Comparison of ENCODE assay signal across 35 cellular contexts in the genomic region with DNA sequence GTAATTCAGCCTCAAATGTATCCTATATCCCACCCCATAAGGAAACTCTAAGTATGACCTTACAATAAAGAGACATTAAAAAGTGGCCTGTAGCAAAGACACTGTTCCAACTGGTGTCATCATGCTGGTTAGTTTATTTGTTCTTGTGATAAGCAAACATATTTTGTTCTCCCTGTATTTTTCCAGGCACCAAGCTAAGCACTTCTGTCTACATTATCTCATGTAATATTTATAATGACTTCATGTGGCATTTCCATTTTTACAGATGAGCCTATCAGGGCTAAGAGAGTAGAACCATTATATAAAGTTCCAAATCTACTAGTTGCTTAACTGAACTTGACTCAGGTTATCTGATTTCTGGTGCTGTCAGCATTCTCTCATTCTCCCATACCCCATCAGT.
"Had no signal": no experiment of that assay in that cellular context is flagged by ENCODE, and none has a peak within 500 bp of the region (broad histone marks: within the 10 kb centered on the region; RNA-seq: fewer than 3 reads in every experiment).

No MANE protein-coding gene starts in this region.

- DNase-seq: activated CD4-positive, alpha-beta T cell treated with anti-CD3 and anti-CD28 coated beads, Interleukin-2, amount 10 ng/mL, durations not matched to agents 24 days and 14 days; activated CD4-positive, alpha-beta T cell treated with anti-CD3 and anti-CD28 coated beads, Interleukin-2, amount 50 U/mL, for 4 hours; activated CD8-positive, alpha-beta T cell treated with anti-CD3 and anti-CD28 coated beads for 36 hours; activated effector memory CD4-positive, alpha-beta T cell treated with anti-CD3 and anti-CD28 coated beads, Interleukin-2, amount 50 U/mL, for 16 hours; activated naive CD4-positive, alpha-beta T cell; activated naive CD4-positive, alpha-beta T cell treated with anti-CD3 and anti-CD28 coated beads, Interleukin-2, amount 50 U/mL, for 16 hours; activated naive CD8-positive, alpha-beta T cell treated with anti-CD3 and anti-CD28 coated beads for 36 hours; activated T-cell treated with anti-CD3 and anti-CD28 coated beads, Interleukin-2, amount 50 U/mL, for 1 hour; activated T-cell treated with anti-CD3 and anti-CD28 coated beads, Interleukin-2, amount 50 U/mL, for 72 hours; amniotic stem cell; aorta; brain microvascular endothelial cell; central memory CD4-positive, alpha-beta T cell; Karpas-422; KBM-7; MG63; NCI-H1048; NCI-H1105 treated with DMSO at 0.1 percent for 48 hours; NCI-H1436 treated with DMSO at 0.1 percent for 48 hours; NCI-H187 treated with DMSO at 0.1 percent for 48 hours; NCI-H2081 treated with DMSO at 0.1 percent for 48 hours; NCI-H524; NCI-H69; NK-92 treated with Interleukin-12 subunit alpha and Interleukin-12 subunit beta, amount 100 ng/mL, for 24 hours; PC-3; Peyer's patch; RPMI8226; SIG-M5; SW 1271; T-helper 1 cell; T-helper 2 cell; T-helper 9 cell had no signal

- H3K27ac ChIP-seq: brain microvascular endothelial cell, Peyer's patch had no signal

- H3K4me1 ChIP-seq: Peyer's patch had no signal

- H3K36me3 ChIP-seq: brain microvascular endothelial cell, MG63, Peyer's patch had no signal

- H3K4me3 ChIP-seq: MG63, Peyer's patch had no signal

- H3K9me3 ChIP-seq: MG63, Peyer's patch had no signal

- ATAC-seq: activated CD8-positive, alpha-beta T cell treated with anti-CD3 and anti-CD28 coated beads for 36 hours; activated T-cell treated with anti-CD3 and anti-CD28 coated beads, Interleukin-2, amount 50 U/mL, for 72 hours; activated T-helper 17 cell treated with anti-CD3 and anti-CD28 coated beads, Interleukin-2, amount 50 U/mL, for 72 hours; PC-3; Right ventricle myocardium inferior; SK-N-SH treated with all-trans-retinoic acid at 6 μM for 48 hours had no signal

- H3K27me3 ChIP-seq: brain microvascular endothelial cell, MG63, Peyer's patch had no signal
